ENCODE assay signal across 14 cellular contexts in the genomic region with DNA sequence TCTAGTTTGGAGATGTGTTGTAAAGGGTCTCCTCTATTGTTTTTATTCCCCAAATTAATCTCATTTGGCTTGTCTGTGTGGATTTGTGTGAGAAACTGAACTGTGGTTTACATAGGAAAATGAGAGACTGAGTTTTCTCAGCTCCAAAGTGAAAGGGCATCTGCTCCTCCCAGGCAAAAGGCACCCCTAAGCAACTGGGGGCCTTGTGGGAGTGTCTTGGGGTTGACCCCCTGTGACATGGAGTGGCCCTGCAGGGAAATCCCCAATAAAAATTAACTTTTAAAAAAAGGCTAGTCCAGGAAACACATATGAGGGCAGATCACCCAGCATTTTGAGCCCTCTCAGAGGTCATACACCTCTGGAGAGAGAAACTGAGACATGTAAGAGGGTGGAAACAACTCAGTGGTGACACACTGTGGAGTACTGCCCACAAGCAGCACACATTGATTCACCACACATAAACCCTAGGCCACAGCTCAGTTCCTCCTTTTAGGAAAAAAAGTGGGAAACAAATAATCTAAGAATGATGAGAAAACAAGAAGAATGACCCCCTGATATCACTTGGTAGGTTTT. TPM values are rescaled to one million over a fixed set of nuclear protein-coding genes. Genes with fewer than 3 reads are reported as not detected.
DNase-seq lines count a peak whose midpoint lies in the region; ATAC-seq and TF ChIP-seq lines count a peak whose summit lies in the region.
"Not testable (repeated sequence)": the region's sequence is repeated elsewhere in the genome, so short reads cannot be mapped to it uniquely, and the experiment has no call there.
"Had no signal": no experiment of that assay in that cellular context is flagged by ENCODE, and none has a peak within 500 bp of the region (broad histone marks: within the 10 kb centered on the region; RNA-seq: fewer than 3 reads in every experiment).

No MANE protein-coding gene starts in this region.

- H3K36me3 Mint-ChIP-seq in WTC11, mesothelial cell of epicardium: not testable (repeated sequence)

- TF ChIP-seq CTCF in WTC11 (IDR thresholded peaks at IDR 0.05); mesothelial cell of epicardium (IDR thresholded peaks at IDR 0.05; ENCODE audit: unreplicated experiment): not testable (repeated sequence)

- H3K27ac Mint-ChIP-seq in WTC11 (peak overlapping the region; percentile 57), mesothelial cell of epicardium (peak overlapping the region; percentile 80)

- peak; percentile 7 for DNase-seq in Caki2 (ENCODE audit: low read depth)
- DNase-seq in WTC11 (ENCODE audit: low spot score); mesothelial cell of epicardium (ENCODE audit: low spot score in 2 of 2, unreplicated experiment in 2 of 2): not testable (repeated sequence)

- not testable (repeated sequence) for H3K9me3 Mint-ChIP-seq in WTC11, mesothelial cell of epicardium

- in situ Hi-C loops in Caki2 (cut with HindIII; ENCODE audit: low pct_unique_long_range_greater_than_20kb, low sequenced_read_pairs): not testable (repeated sequence)

- CTCF ChIA-PET in WTC11 (lab: Charles Lee): not testable (repeated sequence)

- H3K27me3 Mint-ChIP-seq in WTC11 (ENCODE audit: low read depth); mesothelial cell of epicardium (ENCODE audit: low read depth): not testable (repeated sequence)

- H3K4me3 Mint-ChIP-seq in WTC11, mesothelial cell of epicardium: not testable (repeated sequence)

- POLR2A ChIA-PET in WTC11 (lab: Charles Lee): not testable (repeated sequence)

- H3K4me1 Mint-ChIP-seq in WTC11 (peaks cover 49% of the 10 kb centered on the region), mesothelial cell of epicardium (peaks cover 28% of the 10 kb centered on the region)

- ATAC-seq in GM18870 (IDR thresholded peaks at IDR 0.05; ENCODE audit: unreplicated experiment) (peak; percentile 66), GM21360 (IDR thresholded peaks at IDR 0.05; ENCODE audit: unreplicated experiment) (peak; percentile 78), HG02571 (IDR thresholded peaks at IDR 0.05; ENCODE audit: unreplicated experiment) (peak; percentile 77), HG03039 (IDR thresholded peaks at IDR 0.05; ENCODE audit: unreplicated experiment) (peak; percentile 75), HG03442 (IDR thresholded peaks at IDR 0.05; ENCODE audit: unreplicated experiment) (peak; percentile 71), WTC11 (peak; percentile 32; the same call in 1 of the 2 replicates)

RNA-seq across cellular contexts. Expression of a gene that starts 13.3 kb away (rescaled TPM):
- not detected in 2 replicates for total RNA-seq in Caki2 (2014; rRNA removed; shearing (Covaris generic); ENCODE audit: low replicate concordance)
- total RNA-seq in WTC11 (2021) (0.22 to 0.25 TPM (median 0.25 TPM) in 3 replicates), mesothelial cell of epicardium (0.11 TPM in 1 of 3 replicates, not detected in the others)
- total RNA-seq: A673; gastroesophageal sphincter; HT1080; naive thymus-derived CD4-positive, alpha-beta T cell; RPMI7951; smooth muscle cell had no signal
